ENCODE assay signal across 18 cellular contexts in the genomic region with DNA sequence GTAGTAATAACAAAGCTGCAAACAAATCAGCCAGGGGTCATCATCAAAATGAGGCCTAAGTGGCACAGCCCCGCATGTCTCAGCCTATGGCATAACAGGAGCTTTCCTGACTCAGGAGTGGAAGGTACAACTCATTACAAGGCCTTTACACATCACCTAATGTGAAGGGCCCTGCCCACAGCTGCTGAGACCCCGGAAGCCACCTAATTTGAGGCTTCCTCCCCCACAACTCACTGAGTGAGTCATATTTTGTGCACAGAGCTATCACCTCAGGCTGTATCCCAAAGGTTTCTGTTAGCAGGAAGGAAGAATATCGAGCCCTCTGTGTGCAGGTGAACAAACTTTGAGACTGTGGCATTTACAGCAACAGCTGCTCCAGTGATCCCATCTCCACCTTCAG. TPM values are rescaled to one million over a fixed set of nuclear protein-coding genes. Genes with fewer than 3 reads are reported as not detected.
DNase-seq lines count a peak whose midpoint lies in the region; ATAC-seq and TF ChIP-seq lines count a peak whose summit lies in the region.
"Had no signal": no experiment of that assay in that cellular context is flagged by ENCODE, and none has a peak within 500 bp of the region (broad histone marks: within the 10 kb centered on the region; RNA-seq: fewer than 3 reads in every experiment).

No MANE protein-coding gene starts in this region.

- H3K36me3 ChIP-seq in lower lobe of right lung = no peaks in the 10 kb centered on the region

- H3K36me3 Mint-ChIP-seq in activated CD4-positive, alpha-beta T cell treated with anti-CD3 and anti-CD28 coated beads for 36 hours (ENCODE audit: low read depth) = no peaks in the 10 kb centered on the region
- no peaks in the 10 kb centered on the region for H3K36me3 Mint-ChIP-seq in activated CD4-positive, alpha-beta memory T cell treated with anti-CD3 and anti-CD28 coated beads, Interleukin-2, amount 10 ng/mL, durations not matched to agents 7 days and 5 days (ENCODE audit: low read depth)
- H3K36me3 Mint-ChIP-seq: CD8-positive, alpha-beta memory T cell had no signal

- H3K9me3 Mint-ChIP-seq in activated CD4-positive, alpha-beta T cell treated with anti-CD3 and anti-CD28 coated beads for 36 hours (ENCODE audit: low read depth) = peaks cover 2% of the 10 kb centered on the region
- H3K9me3 Mint-ChIP-seq in activated CD4-positive, alpha-beta memory T cell treated with anti-CD3 and anti-CD28 coated beads, Interleukin-2, amount 10 ng/mL, durations not matched to agents 7 days and 5 days = no peaks in the 10 kb centered on the region

- POLR2A ChIA-PET in activated CD4-positive, alpha-beta T cell treated with anti-CD3 and anti-CD28 coated beads for 36 hours (lab: Charles Lee) = no interaction called here
- POLR2A ChIA-PET in activated CD4-positive, alpha-beta memory T cell treated with anti-CD3 and anti-CD28 coated beads, Interleukin-2, amount 10 ng/mL, durations not matched to agents 7 days and 5 days (lab: Charles Lee) = no interaction called here

- no peaks in the 10 kb centered on the region for H3K9me3 ChIP-seq in lower lobe of right lung

- peak; percentile 97 for ATAC-seq in activated CD4-positive, alpha-beta T cell treated with anti-CD3 and anti-CD28 coated beads for 36 hours
- ATAC-seq in lower lobe of right lung (no peak), HG03457 (IDR thresholded peaks at IDR 0.05; ENCODE audit: unreplicated experiment) (no peak)

- no peak for TF ChIP-seq CTCF in lower lobe of right lung (IDR thresholded peaks at IDR 0.05)

- no peak overlapping the region for H3K27ac Mint-ChIP-seq in activated CD4-positive, alpha-beta T cell treated with anti-CD3 and anti-CD28 coated beads for 36 hours
- no peak overlapping the region for H3K27ac Mint-ChIP-seq in activated CD4-positive, alpha-beta memory T cell treated with anti-CD3 and anti-CD28 coated beads, Interleukin-2, amount 10 ng/mL, durations not matched to agents 7 days and 5 days
- H3K27ac Mint-ChIP-seq: endodermal cell, IgD-negative memory B cell had no signal

- H3K27me3 Mint-ChIP-seq in activated CD4-positive, alpha-beta T cell treated with anti-CD3 and anti-CD28 coated beads for 36 hours = peaks cover 11% of the 10 kb centered on the region
- H3K27me3 Mint-ChIP-seq in activated CD4-positive, alpha-beta memory T cell treated with anti-CD3 and anti-CD28 coated beads, Interleukin-2, amount 10 ng/mL, durations not matched to agents 7 days and 5 days = peaks cover 26% of the 10 kb centered on the region

- intact Hi-C loops in activated CD4-positive, alpha-beta T cell treated with anti-CD3 and anti-CD28 coated beads for 36 hours (cut with DNase I, micrococcal nuclease) = no loop called here
- intact Hi-C loops in lower lobe of right lung (cut with DNase I) = no loop called here

- CTCF ChIA-PET in activated CD4-positive, alpha-beta T cell treated with anti-CD3 and anti-CD28 coated beads for 36 hours (lab: Charles Lee) = no interaction called here
- CTCF ChIA-PET in activated CD4-positive, alpha-beta memory T cell treated with anti-CD3 and anti-CD28 coated beads, Interleukin-2, amount 10 ng/mL, durations not matched to agents 7 days and 5 days (lab: Charles Lee) = interaction anchor here (0.6 to 1.2 kb wide), 2 partner anchors 11 to 311 kb away, joined by 3 read pairs; no protein-coding TSS in a partner anchor

- DNase-seq in activated CD4-positive, alpha-beta T cell treated with anti-CD3 and anti-CD28 coated beads for 36 hours = peak; percentile 58
- no peak for DNase-seq in activated CD4-positive, alpha-beta T cell treated with anti-CD3 and anti-CD28 coated beads for 1 hour
- DNase-seq in HT1080 (ENCODE audit: low read depth) = peak; percentile 9
- DNase-seq in activated CD4-positive, alpha-beta memory T cell treated with anti-CD3 and anti-CD28 coated beads, Interleukin-2, amount 10 ng/mL, durations not matched to agents 7 days and 5 days = peak; percentile 20
- peak; percentile 4 to 10 for DNase-seq in stimulated activated CD4-positive, alpha-beta T cell treated with anti-CD3 and anti-CD28 coated beads, Interleukin-4, amount 100 ng/mL, for 48 hours (ENCODE audit: low read depth in 2 of 2)
- DNase-seq in lower lobe of right lung = no peak
- no peak for DNase-seq in AG08396 (ENCODE audit: low spot score)
- DNase-seq: CD8-positive, alpha-beta memory T cell; cerebellar nuclear complex; endodermal cell; foreskin fibroblast; naive B cell; NCI-H1105 treated with DMSO at 0.1 percent for 48 hours had no signal

- no peak overlapping the region for H3K4me3 ChIP-seq in lower lobe of right lung

- no peak overlapping the region for H3K27ac ChIP-seq in lower lobe of right lung

- H3K4me3 Mint-ChIP-seq in activated CD4-positive, alpha-beta T cell treated with anti-CD3 and anti-CD28 coated beads for 36 hours = no peak overlapping the region
- no peak overlapping the region for H3K4me3 Mint-ChIP-seq in activated CD4-positive, alpha-beta memory T cell treated with anti-CD3 and anti-CD28 coated beads, Interleukin-2, amount 10 ng/mL, durations not matched to agents 7 days and 5 days
- H3K4me3 Mint-ChIP-seq: CD8-positive, alpha-beta memory T cell; endodermal cell; IgD-negative memory B cell; naive B cell had no signal

- H3K4me1 Mint-ChIP-seq in activated CD4-positive, alpha-beta T cell treated with anti-CD3 and anti-CD28 coated beads for 36 hours = peaks cover 9% of the 10 kb centered on the region
- peaks cover 14% of the 10 kb centered on the region for H3K4me1 Mint-ChIP-seq in activated CD4-positive, alpha-beta memory T cell treated with anti-CD3 and anti-CD28 coated beads, Interleukin-2, amount 10 ng/mL, durations not matched to agents 7 days and 5 days
- H3K4me1 Mint-ChIP-seq: IgD-negative memory B cell, naive B cell had no signal

- H3K4me1 ChIP-seq in lower lobe of right lung = no peaks in the 10 kb centered on the region

- H3K27me3 ChIP-seq in lower lobe of right lung (ENCODE audit: low read depth) = peaks cover 12% of the 10 kb centered on the region

RNA-seq across cellular contexts. Expression of a gene that starts 20.5 kb away (rescaled TPM):
- not detected for total RNA-seq in activated CD4-positive, alpha-beta T cell treated with anti-CD3 and anti-CD28 coated beads for 36 hours
- total RNA-seq in HT1080 (2014; rRNA removed; shearing (Covaris generic)) = not detected in 2 replicates
- polyA plus RNA-seq in HT1080 (2015; cell fraction: cytosol; rRNA removed) = not detected in 2 replicates
- polyA plus RNA-seq in HT1080 (2015; cell fraction: nucleus; rRNA removed) = not detected in 2 replicates
- not detected for total RNA-seq in activated CD4-positive, alpha-beta memory T cell treated with anti-CD3 and anti-CD28 coated beads, Interleukin-2, amount 10 ng/mL, durations not matched to agents 7 days and 5 days
- not detected for total RNA-seq in lower lobe of right lung
- total RNA-seq: CD8-positive, alpha-beta memory T cell; lower leg skin; posterior vena cava; urinary bladder had no signal
- polyA plus RNA-seq: CD8-positive, alpha-beta memory T cell; IgD-negative memory B cell; urinary bladder had no signal

Comparison
In these comparisons a context has a peak if more than half of its experiments do, and no peak if none do; other contexts are left out.
1. DNase-seq: peak in activated CD4-positive, alpha-beta T cell treated with anti-CD3 and anti-CD28 coated beads for 36 hours (single experiment), HT1080 (single experiment), activated CD4-positive, alpha-beta memory T cell treated with anti-CD3 and anti-CD28 coated beads, Interleukin-2, amount 10 ng/mL, durations not matched to agents 7 days and 5 days (single experiment) and stimulated activated CD4-positive, alpha-beta T cell treated with anti-CD3 and anti-CD28 coated beads, Interleukin-4, amount 100 ng/mL, for 48 hours (2 of 2); none in activated CD4-positive, alpha-beta T cell treated with anti-CD3 and anti-CD28 coated beads for 1 hour (single experiment), lower lobe of right lung (single experiment) and AG08396 (single experiment).